8 cellular contexts compared by ENCODE assay signal in the genomic region with DNA sequence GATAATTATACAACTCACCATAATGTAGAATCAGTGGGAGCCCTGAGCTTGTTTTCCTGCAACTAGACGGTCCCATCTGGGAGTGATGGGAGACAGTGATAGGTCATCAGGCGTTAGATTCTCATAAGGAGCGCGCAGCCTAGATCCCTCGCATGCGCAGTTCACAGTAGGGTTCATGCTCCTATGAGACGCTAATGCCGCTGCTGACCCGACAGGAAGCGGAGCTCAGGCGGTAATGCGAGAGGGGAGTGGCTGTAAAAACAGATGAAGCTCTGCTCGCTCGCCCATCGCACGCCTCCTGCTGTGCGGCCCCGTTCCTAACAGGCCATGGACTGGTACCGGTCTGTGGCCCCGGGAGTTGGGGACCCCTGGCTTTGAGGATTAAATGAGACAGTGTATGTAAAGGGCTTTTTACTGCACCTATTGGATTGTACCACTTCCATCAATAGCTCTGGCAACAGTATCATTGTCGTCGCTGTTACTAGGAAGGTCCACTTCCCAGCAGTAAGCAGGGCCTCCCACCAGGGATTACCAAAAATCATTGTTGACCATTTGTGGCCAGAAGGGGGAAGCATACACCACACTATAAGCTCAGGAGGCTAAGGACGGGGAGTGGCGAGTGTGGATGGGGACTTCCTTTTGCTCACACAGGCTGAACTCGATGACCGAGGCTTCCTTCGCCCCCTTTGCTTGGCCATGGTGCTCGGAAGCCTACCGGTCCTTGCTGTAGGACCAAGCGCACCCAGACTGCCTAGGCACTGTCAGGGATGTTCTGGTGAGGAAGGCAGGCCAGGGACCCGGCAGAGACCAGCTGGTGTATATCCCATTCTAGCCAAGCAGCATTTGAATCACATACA. TPM values are rescaled to one million over a fixed set of nuclear protein-coding genes. Genes with fewer than 3 reads are reported as not detected.
DNase-seq lines count a peak whose midpoint lies in the region; ATAC-seq, FAIRE-seq and TF ChIP-seq lines count a peak whose summit lies in the region.

No MANE protein-coding gene starts in this region.

- peak; percentile 96 for ATAC-seq in GM21786 (IDR thresholded peaks at IDR 0.05; ENCODE audit: unreplicated experiment)

- DNase-seq in DMS79 treated with DMSO at 0.1 percent for 48 hours (lab: John Stamatoyannopoulos, UW): peak; percentile 85
- peak; percentile 25 for DNase-seq in KG1 (lab: John Stamatoyannopoulos, UW)
- DNase-seq in RCC 7860 (ENCODE audit: low spot score): peak; percentile 84
- peak; percentile 49 for DNase-seq in activated T-helper 9 cell treated with anti-CD3 and anti-CD28 coated beads, Interleukin-2, amount 50 U/mL, for 16 hours (ENCODE audit: low read depth)
- peak; percentile 95 for DNase-seq in fibroblast of the aortic adventitia (ENCODE audit: low read depth)
- peak; percentile 67 for DNase-seq in stimulated activated naive CD4-positive, alpha-beta T cell treated with Interleukin-2 at 50 U/mL for 16 hours (lab: John Stamatoyannopoulos, UW)

- H3K36me3 Mint-ChIP-seq in nephron (ENCODE audit: low read depth): no peaks in the 10 kb centered on the region

- FAIRE-seq in RCC 7860 (lab: Jason Lieb, UNC): peak; percentile 67

- TF ChIP-seq CTCF in fibroblast of the aortic adventitia (IDR thresholded peaks at IDR 0.05; ENCODE audit: insufficient read depth, low read length) (peak; percentile 49), nephron (IDR thresholded peaks at IDR 0.05; ENCODE audit: unreplicated experiment in 3 of 3) (peak; percentile 79 to 83 (median 82))

- H3K4me3 Mint-ChIP-seq in nephron: peak overlapping the region; percentile 85 to 90 (median 89)

- peaks cover 4% of the 10 kb centered on the region for H3K27me3 Mint-ChIP-seq in nephron (ENCODE audit: low read depth)

- H3K4me3 ChIP-seq in fibroblast of the aortic adventitia (ENCODE audit: low read depth, low read length): peak overlapping the region; percentile 59

- peak overlapping the region; percentile 83 to 95 (median 92) for H3K27ac Mint-ChIP-seq in nephron

- peaks cover 1% of the 10 kb centered on the region for H3K9me3 Mint-ChIP-seq in nephron

- peaks cover 14% of the 10 kb centered on the region for H3K4me1 Mint-ChIP-seq in nephron

RNA-seq across cellular contexts. Expression of gene AKR1B1, which starts 26.4 kb away (rescaled TPM):
- total RNA-seq in fibroblast of the aortic adventitia (ENCODE audit: low replicate concordance): 51.6 and 167 TPM in 2 replicates

Comparison
In these comparisons a context has a peak if more than half of its experiments do, and no peak if none do; other contexts are left out.
1. Peak in every context shown above with its lines: DNase-seq, ATAC-seq and H3K4me3 ChIP-seq.
2. DNase-seq: peak in every context shown above with its lines; median percentile 95 in fibroblast of the aortic adventitia; 85 in DMS79 treated with DMSO at 0.1 percent for 48 hours; 84 in RCC 7860; 67 in stimulated activated naive CD4-positive, alpha-beta T cell treated with Interleukin-2 at 50 U/mL for 16 hours; 49 in activated T-helper 9 cell treated with anti-CD3 and anti-CD28 coated beads, Interleukin-2, amount 50 U/mL, for 16 hours; 25 in KG1.